ENCODE assay signal across 1 cellular context in genomic region chr1:88990426-88990825, GRCh38.
TF ChIP-seq lines count a peak whose summit lies in the region.

No MANE protein-coding gene starts in this region.

TF ChIP-seq in K562, 482 proteins besides CTCF, POLR2A, EP300 and RAD21:
- no peak for TF ChIP-seq PHF8 (IDR thresholded peaks at IDR 0.05; ENCODE audit: borderline replicate concordance, low read length)
- TF ChIP-seq ZNF316 (IDR thresholded peaks at IDR 0.05), result 0 out of 2 replicates have a peak, but pooled peaks have one; percentile 21
